1 cellular context compared by ENCODE assay signal in genomic region chr22:31870890-31871289, GRCh38.
TF ChIP-seq lines count a peak whose summit lies in the region.

No MANE protein-coding gene starts in this region.

TF ChIP-seq in A549, 52 proteins besides CTCF, POLR2A, EP300 and RAD21 (continued from another document):
- TF ChIP-seq ELK1 (IDR thresholded peaks at IDR 0.05; ENCODE audit: low read depth, low read length) (no peak), BCL3 (IDR thresholded peaks at IDR 0.05) (no peak), ZC3H11A (IDR thresholded peaks at IDR 0.05) (no peak), TP53 (CRISPR knock-in tag; IDR thresholded peaks at IDR 0.05) (no peak), KDM5A (IDR thresholded peaks at IDR 0.05) (no peak), RNF2 (IDR thresholded peaks at IDR 0.05; ENCODE audit: borderline replicate concordance, low read depth) (no peak), ZFP36 (IDR thresholded peaks at IDR 0.05; ENCODE audit: borderline replicate concordance, partially characterized antibody) (no peak)
